In the genomic region with DNA sequence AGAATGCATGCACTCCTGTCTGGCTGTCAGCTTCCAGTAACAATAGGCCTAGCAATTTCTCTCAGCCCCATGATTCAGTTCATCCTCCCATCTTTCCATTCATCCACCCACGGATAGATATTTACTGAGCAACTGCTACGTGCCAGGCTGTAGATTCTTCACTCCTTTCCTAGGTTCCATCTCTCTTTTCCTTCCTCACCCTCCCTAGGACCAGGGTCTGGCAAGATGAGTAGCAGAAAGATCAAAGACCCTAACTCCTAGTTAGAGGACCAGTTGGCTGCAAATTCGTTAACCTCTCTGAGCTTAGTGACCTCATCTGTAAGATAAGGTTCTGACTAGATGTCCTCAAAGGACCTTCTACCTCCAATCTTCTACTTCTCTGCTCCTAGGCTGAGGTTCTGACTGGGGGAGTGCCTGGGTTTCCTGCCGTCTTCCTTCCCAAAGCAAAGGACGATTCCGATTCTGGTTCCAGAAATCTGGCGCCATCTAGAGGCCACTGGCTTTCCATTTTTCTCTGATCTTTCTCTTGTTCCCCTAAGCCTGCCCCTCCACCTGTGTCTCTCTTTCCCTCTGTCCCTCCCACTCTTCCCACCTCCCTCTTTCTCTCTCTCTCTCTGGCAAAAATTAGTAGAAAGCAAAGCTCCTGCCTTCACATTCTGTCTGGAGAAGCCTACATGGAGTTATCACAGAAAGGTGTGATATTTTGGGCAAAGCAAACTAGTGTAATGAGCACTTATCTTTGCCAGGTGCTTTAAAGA, we compare ENCODE assay signal across 1 cellular context.
TF ChIP-seq lines count a peak whose summit lies in the region.

No MANE protein-coding gene starts in this region.

TF ChIP-seq in K562, 482 proteins besides CTCF, POLR2A, EP300 and RAD21 (continued from another document):
- TF ChIP-seq, protein P1, sequence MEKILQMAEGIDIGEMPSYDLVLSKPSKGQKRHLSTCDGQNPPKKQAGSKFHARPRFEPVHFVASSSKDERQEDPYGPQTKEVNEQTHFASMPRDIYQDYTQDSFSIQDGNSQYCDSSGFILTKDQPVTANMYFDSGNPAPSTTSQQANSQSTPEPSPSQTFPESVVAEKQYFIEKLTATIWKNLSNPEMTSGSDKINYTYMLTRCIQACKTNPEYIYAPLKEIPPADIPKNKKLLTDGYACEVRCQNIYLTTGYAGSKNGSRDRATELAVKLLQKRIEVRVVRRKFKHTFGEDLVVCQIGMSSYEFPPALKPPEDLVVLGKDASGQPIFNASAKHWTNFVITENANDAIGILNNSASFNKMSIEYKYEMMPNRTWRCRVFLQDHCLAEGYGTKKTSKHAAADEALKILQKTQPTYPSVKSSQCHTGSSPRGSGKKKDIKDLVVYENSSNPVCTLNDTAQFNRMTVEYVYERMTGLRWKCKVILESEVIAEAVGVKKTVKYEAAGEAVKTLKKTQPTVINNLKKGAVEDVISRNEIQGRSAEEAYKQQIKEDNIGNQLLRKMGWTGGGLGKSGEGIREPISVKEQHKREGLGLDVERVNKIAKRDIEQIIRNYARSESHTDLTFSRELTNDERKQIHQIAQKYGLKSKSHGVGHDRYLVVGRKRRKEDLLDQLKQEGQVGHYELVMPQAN (IDR thresholded peaks at IDR 0.05; ENCODE audit: borderline replicate concordance): no peak
- TF ChIP-seq YY1 (IDR thresholded peaks at IDR 0.05; ENCODE audit: borderline replicate concordance in 1 of 3, control insufficient read depth in 1 of 3, extremely low read depth in 1 of 3, insufficient read depth in 3 of 3, insufficient read length in 1 of 3, insufficient replicate concordance in 2 of 3, low read depth in 1 of 3, low read length in 2 of 3) (peak in 1 of 3 experiments; percentile 26), SAP30 (IDR thresholded peaks at IDR 0.05; ENCODE audit: borderline replicate concordance, insufficient read depth, low read depth, low read length, poor library complexity, severe bottlenecking) (no peak), MYC (IDR thresholded peaks at IDR 0.05; ENCODE audit: low read depth, low read length) (peak; percentile 40; the same call in 1 of the 2 replicates), MYC (CRISPR knock-in tag; IDR thresholded peaks at IDR 0.05; ENCODE audit: borderline replicate concordance, low read depth) (no peak), DMBX1 (CRISPR knock-in tag; IDR thresholded peaks at IDR 0.05; ENCODE audit: borderline replicate concordance) (peak; percentile 70; the same call in 1 of the 2 replicates), CC2D1A (IDR thresholded peaks at IDR 0.05) (peak; percentile 77; the same call in 1 of the 2 replicates), ARID2 (IDR thresholded peaks at IDR 0.05) (peak; percentile 77; the same call in 1 of the 2 replicates), KDM1A (IDR thresholded peaks at IDR 0.05) (peak in 1 of 2 experiments; percentile 32; a peak in 1 of 4 replicates), FIP1L1 (IDR thresholded peaks at IDR 0.05; ENCODE audit: low read depth, low read length, poor library complexity, severe bottlenecking) (no peak), HDAC8 (tag; IDR thresholded peaks at IDR 0.05) (peak; percentile 48; the same call in 1 of the 2 replicates), ZNF133 (CRISPR knock-in tag; IDR thresholded peaks at IDR 0.05) (0 out of 2 replicates have a peak, but pooled peaks have one; percentile 44), HDGF (IDR thresholded peaks at IDR 0.05) (peak; percentile 28; the same call in 1 of the 2 replicates), OTX1 (CRISPR knock-in tag; IDR thresholded peaks at IDR 0.05) (peak; percentile 38; the same call in 1 of the 2 replicates), CTBP1 (IDR thresholded peaks at IDR 0.05; ENCODE audit: borderline replicate concordance) (peak; percentile 27; the same call in 1 of the 2 replicates), BACH1 (tag; IDR thresholded peaks at IDR 0.05) (0 out of 2 replicates have a peak, but pooled peaks have one; percentile 20), DPF2 (IDR thresholded peaks at IDR 0.05) (peak; percentile 53; the same call in 1 of the 2 replicates), FOSL1 (tag; conservative IDR thresholded peaks at IDR 0.05) (peak; percentile 71), ZBED1 (IDR thresholded peaks at IDR 0.05) (no peak), NCOA1 (IDR thresholded peaks at IDR 0.05; ENCODE audit: low read depth) (0 out of 2 replicates have a peak, but pooled peaks have one; percentile 13), SMARCA4 (IDR thresholded peaks at IDR 0.05) (peak; percentile 32; the same call in 1 of the 2 replicates), TOE1 (IDR thresholded peaks at IDR 0.05; ENCODE audit: borderline replicate concordance) (peak; percentile 44; the same call in 1 of the 2 replicates), TOE1 (CRISPR knock-in tag; IDR thresholded peaks at IDR 0.05; ENCODE audit: borderline replicate concordance, low read depth) (no peak), SOX6 (IDR thresholded peaks at IDR 0.05) (no peak), JUN (IDR thresholded peaks at IDR 0.05; ENCODE audit: borderline replicate concordance, low read depth, low read length) (peak; percentile 75; the same call in 1 of the 2 replicates), JUN (CRISPR knock-in tag; IDR thresholded peaks at IDR 0.05; ENCODE audit: borderline replicate concordance) (no peak), ZNF175 (CRISPR knock-in tag; IDR thresholded peaks at IDR 0.05; ENCODE audit: low read depth) (0 out of 2 replicates have a peak, but pooled peaks have one; percentile 36), ZNF384 (IDR thresholded peaks at IDR 0.05; ENCODE audit: low read depth, low read length) (peak; percentile 91), NUFIP1 (IDR thresholded peaks at IDR 0.05; ENCODE audit: partially characterized antibody) (no peak), CREM (IDR thresholded peaks at IDR 0.05; ENCODE audit: low read depth) (0 out of 2 replicates have a peak, but pooled peaks have one; percentile 21), SMC3 (conservative IDR thresholded peaks at IDR 0.05; ENCODE audit: insufficient read depth, low read depth, low read length) (peak; percentile 82), WHSC1 (IDR thresholded peaks at IDR 0.05; ENCODE audit: low read length) (peak; percentile 87), ZZZ3 (IDR thresholded peaks at IDR 0.05) (0 out of 2 replicates have a peak, but pooled peaks have one; percentile 30)
- TF ChIP-seq, protein P2, sequence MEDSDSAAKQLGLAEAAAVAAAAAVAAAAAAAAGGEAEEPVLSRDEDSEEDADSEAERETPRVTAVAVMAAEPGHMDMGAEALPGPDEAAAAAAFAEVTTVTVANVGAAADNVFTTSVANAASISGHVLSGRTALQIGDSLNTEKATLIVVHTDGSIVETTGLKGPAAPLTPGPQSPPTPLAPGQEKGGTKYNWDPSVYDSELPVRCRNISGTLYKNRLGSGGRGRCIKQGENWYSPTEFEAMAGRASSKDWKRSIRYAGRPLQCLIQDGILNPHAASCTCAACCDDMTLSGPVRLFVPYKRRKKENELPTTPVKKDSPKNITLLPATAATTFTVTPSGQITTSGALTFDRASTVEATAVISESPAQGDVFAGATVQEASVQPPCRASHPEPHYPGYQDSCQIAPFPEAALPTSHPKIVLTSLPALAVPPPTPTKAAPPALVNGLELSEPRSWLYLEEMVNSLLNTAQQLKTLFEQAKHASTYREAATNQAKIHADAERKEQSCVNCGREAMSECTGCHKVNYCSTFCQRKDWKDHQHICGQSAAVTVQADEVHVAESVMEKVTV (CRISPR knock-in tag; IDR thresholded peaks at IDR 0.05): peak; percentile 17; the same call in 1 of the 2 replicates
- TF ChIP-seq, protein P3, sequence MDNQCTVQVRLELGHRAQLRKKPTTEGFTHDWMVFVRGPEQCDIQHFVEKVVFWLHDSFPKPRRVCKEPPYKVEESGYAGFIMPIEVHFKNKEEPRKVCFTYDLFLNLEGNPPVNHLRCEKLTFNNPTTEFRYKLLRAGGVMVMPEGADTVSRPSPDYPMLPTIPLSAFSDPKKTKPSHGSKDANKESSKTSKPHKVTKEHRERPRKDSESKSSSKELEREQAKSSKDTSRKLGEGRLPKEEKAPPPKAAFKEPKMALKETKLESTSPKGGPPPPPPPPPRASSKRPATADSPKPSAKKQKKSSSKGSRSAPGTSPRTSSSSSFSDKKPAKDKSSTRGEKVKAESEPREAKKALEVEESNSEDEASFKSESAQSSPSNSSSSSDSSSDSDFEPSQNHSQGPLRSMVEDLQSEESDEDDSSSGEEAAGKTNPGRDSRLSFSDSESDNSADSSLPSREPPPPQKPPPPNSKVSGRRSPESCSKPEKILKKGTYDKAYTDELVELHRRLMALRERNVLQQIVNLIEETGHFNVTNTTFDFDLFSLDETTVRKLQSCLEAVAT (IDR thresholded peaks at IDR 0.05): peak in 1 of 2 experiments; percentile 48; a peak in 2 of 4 replicates
- TF ChIP-seq, protein P4, sequence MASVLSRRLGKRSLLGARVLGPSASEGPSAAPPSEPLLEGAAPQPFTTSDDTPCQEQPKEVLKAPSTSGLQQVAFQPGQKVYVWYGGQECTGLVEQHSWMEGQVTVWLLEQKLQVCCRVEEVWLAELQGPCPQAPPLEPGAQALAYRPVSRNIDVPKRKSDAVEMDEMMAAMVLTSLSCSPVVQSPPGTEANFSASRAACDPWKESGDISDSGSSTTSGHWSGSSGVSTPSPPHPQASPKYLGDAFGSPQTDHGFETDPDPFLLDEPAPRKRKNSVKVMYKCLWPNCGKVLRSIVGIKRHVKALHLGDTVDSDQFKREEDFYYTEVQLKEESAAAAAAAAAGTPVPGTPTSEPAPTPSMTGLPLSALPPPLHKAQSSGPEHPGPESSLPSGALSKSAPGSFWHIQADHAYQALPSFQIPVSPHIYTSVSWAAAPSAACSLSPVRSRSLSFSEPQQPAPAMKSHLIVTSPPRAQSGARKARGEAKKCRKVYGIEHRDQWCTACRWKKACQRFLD (CRISPR knock-in tag; IDR thresholded peaks at IDR 0.05): no peak
- TF ChIP-seq, protein P5, sequence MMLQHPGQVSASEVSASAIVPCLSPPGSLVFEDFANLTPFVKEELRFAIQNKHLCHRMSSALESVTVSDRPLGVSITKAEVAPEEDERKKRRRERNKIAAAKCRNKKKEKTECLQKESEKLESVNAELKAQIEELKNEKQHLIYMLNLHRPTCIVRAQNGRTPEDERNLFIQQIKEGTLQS (IDR thresholded peaks at IDR 0.05): peak; percentile 69
- TF ChIP-seq, protein P5 (CRISPR knock-in tag; conservative IDR thresholded peaks at IDR 0.05): 0 out of 2 replicates have a peak, but pooled peaks have one; percentile 9
